ENCODE assay signal across 8 cellular contexts in the genomic region with DNA sequence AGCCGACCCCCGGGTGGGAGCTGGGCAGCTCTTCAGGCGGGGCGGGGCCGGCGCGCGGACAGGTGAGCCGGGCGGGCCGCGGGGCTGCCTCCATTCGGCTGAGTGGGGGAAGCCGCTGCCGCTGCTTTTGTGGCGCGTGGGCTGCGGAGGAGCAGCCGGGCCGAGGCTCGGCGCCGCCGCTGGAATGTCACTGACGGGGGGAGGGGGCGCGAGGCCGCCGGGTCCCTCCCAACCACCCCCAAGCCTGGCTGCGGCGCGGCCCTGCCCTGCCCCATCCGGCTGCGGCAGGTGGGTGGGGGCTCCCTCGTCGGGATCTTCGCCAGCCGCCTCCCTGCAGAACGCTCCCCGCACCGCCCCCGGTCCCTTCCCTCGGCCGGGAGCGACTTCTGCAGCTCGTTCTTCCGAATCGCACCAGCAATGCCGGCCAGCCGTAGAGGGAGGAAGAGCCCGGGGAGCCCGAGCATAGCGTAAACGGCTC. TPM values are rescaled to one million over a fixed set of nuclear protein-coding genes. Genes with fewer than 3 reads are reported as not detected.
A peak's percentile ranks its signal among the peaks of the same experiment; 100 is the strongest.
DNase-seq lines count a peak whose midpoint lies in the region; ATAC-seq and TF ChIP-seq lines count a peak whose summit lies in the region.

No MANE protein-coding gene starts in this region.

- H3K4me3 Mint-ChIP-seq in activated CD4-positive, alpha-beta T cell treated with anti-CD3 and anti-CD28 coated beads, Interleukin-2, amount 10 ng/mL, durations not matched to agents 7 days and 5 days = no peak overlapping the region
- no peak overlapping the region for H3K4me3 Mint-ChIP-seq in natural killer cell

- no peak for TF ChIP-seq EP300 in suprapubic skin (IDR thresholded peaks at IDR 0.05)

- ATAC-seq in GM21786 (IDR thresholded peaks at IDR 0.05; ENCODE audit: unreplicated experiment) (peak; percentile 34), natural killer cell (peak; percentile 6 to 11 (median 8))

- peak in 2 of 3 experiments; percentile 33 to 92 for DNase-seq in NCI-H1417 (lab: John Stamatoyannopoulos, UW)
- no peak for DNase-seq in NCI-H1417 treated with DMSO at 0.1 percent for 48 hours (lab: John Stamatoyannopoulos, UW)
- DNase-seq in activated CD4-positive, alpha-beta T cell treated with anti-CD3 and anti-CD28 coated beads, Interleukin-2, amount 10 ng/mL, durations not matched to agents 7 days and 5 days = peak; percentile 57
- DNase-seq in fibroblast of mammary gland (ENCODE audit: low read depth) = no peak
- no peak for DNase-seq in natural killer cell
- peak; percentile 83 to 84 for DNase-seq in suprapubic skin (ENCODE audit: low spot score in 2 of 2)

- H3K4me3 ChIP-seq in Loucy (ENCODE audit: low read length, poor library complexity, severe bottlenecking) (peak overlapping the region; percentile 76), fibroblast of mammary gland (ENCODE audit: control insufficient read depth, low read depth, low read length) (peak overlapping the region; percentile 87), suprapubic skin (peak overlapping the region; percentile 90)

- H3K4me1 ChIP-seq in Loucy (ENCODE audit: insufficient read depth, low read length, poor library complexity, severe bottlenecking) = peaks cover 48% of the 10 kb centered on the region
- H3K4me1 ChIP-seq in suprapubic skin = peaks cover 63% of the 10 kb centered on the region

- H3K27ac ChIP-seq in suprapubic skin = peak overlapping the region; percentile 96

- H3K79me2 ChIP-seq in Loucy (ENCODE audit: insufficient read depth, low read length) = peaks cover 55% of the 10 kb centered on the region

- WGBS in suprapubic skin = 0% methylated on average over 7 of the region's 54 CpGs

- no peaks in the 10 kb centered on the region for H3K27me3 Mint-ChIP-seq in activated CD4-positive, alpha-beta T cell treated with anti-CD3 and anti-CD28 coated beads, Interleukin-2, amount 10 ng/mL, durations not matched to agents 7 days and 5 days
- no peaks in the 10 kb centered on the region for H3K27me3 Mint-ChIP-seq in natural killer cell (ENCODE audit: low read depth in 2 of 2)

- peaks cover 9% of the 10 kb centered on the region for H3K36me3 Mint-ChIP-seq in activated CD4-positive, alpha-beta T cell treated with anti-CD3 and anti-CD28 coated beads, Interleukin-2, amount 10 ng/mL, durations not matched to agents 7 days and 5 days (ENCODE audit: low read depth)
- no peaks in the 10 kb centered on the region for H3K36me3 Mint-ChIP-seq in natural killer cell

- no peaks in the 10 kb centered on the region for H3F3A ChIP-seq in Loucy (ENCODE audit: low read depth)

- no peak for TF ChIP-seq POLR2A in suprapubic skin (IDR thresholded peaks at IDR 0.05)

- POLR2A ChIA-PET in activated CD4-positive, alpha-beta T cell treated with anti-CD3 and anti-CD28 coated beads, Interleukin-2, amount 10 ng/mL, durations not matched to agents 7 days and 5 days (lab: Charles Lee) = interaction anchor here (0.7 to 1.0 kb wide), 2 partner anchors 49 to 172 kb away, joined by 3 read pairs; a partner anchor contains a TSS

- peak overlapping the region; percentile 66 for H2AFZ ChIP-seq in Loucy (ENCODE audit: low read length)

- H3K27ac Mint-ChIP-seq in activated CD4-positive, alpha-beta T cell treated with anti-CD3 and anti-CD28 coated beads, Interleukin-2, amount 10 ng/mL, durations not matched to agents 7 days and 5 days = no peak overlapping the region
- H3K27ac Mint-ChIP-seq in natural killer cell = no peak overlapping the region

- no peaks in the 10 kb centered on the region for H3K9me3 Mint-ChIP-seq in activated CD4-positive, alpha-beta T cell treated with anti-CD3 and anti-CD28 coated beads, Interleukin-2, amount 10 ng/mL, durations not matched to agents 7 days and 5 days
- H3K9me3 Mint-ChIP-seq in natural killer cell = no peaks in the 10 kb centered on the region

- intact Hi-C loops in natural killer cell (cut with micrococcal nuclease) = loop anchor here (1.0 to 2.0 kb wide), 3 partner anchors 48 to 114 kb away; a partner anchor contains a TSS

- CTCF ChIA-PET in activated CD4-positive, alpha-beta T cell treated with anti-CD3 and anti-CD28 coated beads, Interleukin-2, amount 10 ng/mL, durations not matched to agents 7 days and 5 days (lab: Charles Lee) = interaction anchor here (0.5 to 1.3 kb wide), 6 partner anchors 9 to 490 kb away, joined by 3 to 6 read pairs (median 4); no protein-coding TSS in a partner anchor

- H3K4me2 ChIP-seq in Loucy (ENCODE audit: low read depth, low read length, poor library complexity, severe bottlenecking) = peak overlapping the region; percentile 84

- peaks cover 40% of the 10 kb centered on the region for H3K4me1 Mint-ChIP-seq in activated CD4-positive, alpha-beta T cell treated with anti-CD3 and anti-CD28 coated beads, Interleukin-2, amount 10 ng/mL, durations not matched to agents 7 days and 5 days
- peaks cover 38 to 42% of the 10 kb centered on the region in 2 donors for H3K4me1 Mint-ChIP-seq in natural killer cell

- TF ChIP-seq CTCF in Loucy (conservative IDR thresholded peaks at IDR 0.05; ENCODE audit: low read length) (no peak), fibroblast of mammary gland (conservative IDR thresholded peaks at IDR 0.05; ENCODE audit: control insufficient read depth, insufficient read depth, low read depth, low read length) (no peak), natural killer cell (IDR thresholded peaks at IDR 0.05) (no peak), suprapubic skin (IDR thresholded peaks at IDR 0.05) (no peak)

- H3K36me3 ChIP-seq in Loucy (ENCODE audit: insufficient read depth, low read length) (no peaks in the 10 kb centered on the region), suprapubic skin (no peaks in the 10 kb centered on the region)

- peak overlapping the region; percentile 75 for H3K9ac ChIP-seq in Loucy (ENCODE audit: low read depth, low read length, poor library complexity, severe bottlenecking)

- H3K27me3 ChIP-seq in Loucy (ENCODE audit: insufficient read depth, low read length, poor library complexity, severe bottlenecking) (no peaks in the 10 kb centered on the region), suprapubic skin (no peaks in the 10 kb centered on the region)

- H3K9me3 ChIP-seq in Loucy (ENCODE audit: insufficient read depth, low read depth, low read length) = no peaks in the 10 kb centered on the region
- no peaks in the 10 kb centered on the region for H3K9me3 ChIP-seq in suprapubic skin

- peaks cover 27% of the 10 kb centered on the region for H4K20me1 ChIP-seq in Loucy (ENCODE audit: insufficient read depth, low read length, poor library complexity, severe bottlenecking)

- no peaks in the 10 kb centered on the region for H3K9me2 ChIP-seq in Loucy (replicated peaks; ENCODE audit: low read depth, low read length)

RNA-seq across cellular contexts. Expression of a gene that starts 0.4 kb away (rescaled TPM):
- 100 to 1,000 TPM; 338 to 383 TPM for total RNA-seq in activated CD4-positive, alpha-beta T cell treated with anti-CD3 and anti-CD28 coated beads, Interleukin-2, amount 10 ng/mL, durations not matched to agents 7 days and 5 days
- total RNA-seq in natural killer cell (100 to 1,000 TPM; 301 to 420 (median 400) TPM), suprapubic skin (100 to 1,000 TPM; 251 to 476 (median 354) TPM)

RNA-seq across cellular contexts. Expression of a gene that starts 48.3 kb away (rescaled TPM):
- total RNA-seq in activated CD4-positive, alpha-beta T cell treated with anti-CD3 and anti-CD28 coated beads, Interleukin-2, amount 10 ng/mL, durations not matched to agents 7 days and 5 days = 10 to 100 TPM; 47.3 to 49.6 TPM
- total RNA-seq in natural killer cell (10 to 100 TPM; 21.2 to 33.3 (median 23.3) TPM), suprapubic skin (10 to 100 TPM; 27.5 to 39.6 (median 28.5) TPM)

Comparison
In these comparisons a context has a peak if more than half of its experiments do, and no peak if none do; other contexts are left out.
1. DNase-seq: peak in NCI-H1417 (2 of 3), activated CD4-positive, alpha-beta T cell treated with anti-CD3 and anti-CD28 coated beads, Interleukin-2, amount 10 ng/mL, durations not matched to agents 7 days and 5 days (single experiment) and suprapubic skin (2 of 2); none in NCI-H1417 treated with DMSO at 0.1 percent for 48 hours (single experiment), fibroblast of mammary gland (single experiment) and natural killer cell (single experiment).
2. Peak in every context shown above with its lines, with median percentiles within 50 percentile points of each other: H3K4me3 ChIP-seq.